Comparison of ENCODE assay signal across 23 cellular contexts in the genomic region with DNA sequence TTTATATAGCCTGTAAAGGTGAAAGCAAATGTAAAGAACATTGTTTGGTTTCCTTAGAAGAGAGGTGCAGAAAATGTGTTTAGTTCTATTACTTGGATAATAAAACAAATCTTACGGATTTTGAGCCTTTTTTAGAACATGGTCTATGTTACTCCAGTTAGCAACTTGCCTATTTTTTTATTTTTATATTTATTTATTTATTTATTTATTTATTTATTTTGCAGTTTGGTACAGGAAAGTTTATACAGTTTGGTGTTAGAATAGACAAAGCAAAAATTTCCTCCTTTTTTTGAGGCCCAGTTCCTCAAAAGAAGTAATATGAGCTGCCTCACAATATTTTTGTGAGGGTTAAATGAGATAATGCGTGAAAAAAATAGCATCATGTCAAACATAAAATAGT.
"Had no signal": no experiment of that assay in that cellular context is flagged by ENCODE, and none has a peak within 500 bp of the region (broad histone marks: within the 10 kb centered on the region; RNA-seq: fewer than 3 reads in every experiment).

No MANE protein-coding gene starts in this region.

- H3K4me3 ChIP-seq: colonic mucosa, coronary artery, dorsolateral prefrontal cortex, esophagus muscularis mucosa, esophagus squamous epithelium, gastrocnemius medialis, gastroesophageal sphincter, heart left ventricle, heart right ventricle had no signal

- H3K36me3 ChIP-seq: colonic mucosa, esophagus muscularis mucosa, esophagus squamous epithelium, gastrocnemius medialis, gastroesophageal sphincter, heart left ventricle, heart right ventricle had no signal

- H3K27ac ChIP-seq: colonic mucosa, coronary artery, dorsolateral prefrontal cortex, epithelial cell of prostate, esophagus muscularis mucosa, esophagus squamous epithelium, foreskin keratinocyte, gastrocnemius medialis, gastroesophageal sphincter, heart left ventricle, heart right ventricle had no signal

- H3K4me1 ChIP-seq: colonic mucosa, esophagus muscularis mucosa, esophagus squamous epithelium, foreskin keratinocyte, gastrocnemius medialis, gastroesophageal sphincter, heart left ventricle, heart right ventricle had no signal

- DNase-seq: colonic mucosa; cortex of kidney; dermis blood vessel endothelial cell; dorsolateral prefrontal cortex; effector CD4-positive, alpha-beta T cell; effector CD8-positive, alpha-beta T cell; effector memory CD4-positive, alpha-beta T cell; effector memory CD8-positive, alpha-beta T cell; endodermal cell; erythroblast; esophagus squamous epithelium; foreskin fibroblast; foreskin keratinocyte; foreskin melanocyte; gastrocnemius medialis; glutamatergic neuron; head of caudate nucleus; heart left ventricle; heart right ventricle had no signal

- H3K9me3 ChIP-seq: colonic mucosa, esophagus muscularis mucosa, esophagus squamous epithelium, gastrocnemius medialis, gastroesophageal sphincter, heart left ventricle, heart right ventricle had no signal
